Comparison of ENCODE assay signal across 10 cellular contexts in genomic region chr13:84607614-84608013, GRCh38.
DNase-seq lines count a peak whose midpoint lies in the region; ATAC-seq and TF ChIP-seq lines count a peak whose summit lies in the region.
"Had no signal": no experiment of that assay in that cellular context is flagged by ENCODE, and none has a peak within 500 bp of the region (broad histone marks: within the 10 kb centered on the region; RNA-seq: fewer than 3 reads in every experiment).

No MANE protein-coding gene starts in this region.

- no peak overlapping the region for H2AK5ac ChIP-seq in mesenchymal stem cell (ENCODE audit: low read length, severe bottlenecking)

- H3K4me3 ChIP-seq in BJ (ENCODE audit: low read depth, low read length) (no peak overlapping the region), choroid plexus epithelial cell (ENCODE audit: low read depth, low read length) (no peak overlapping the region), mesenchymal stem cell (ENCODE audit: insufficient read depth in 1 of 2, low read depth in 1 of 2, low read length in 2 of 2) (no peak overlapping the region), SJCRH30 (no peak overlapping the region)

- H4K91ac ChIP-seq in mesenchymal stem cell (ENCODE audit: low read length) = no peak overlapping the region

- H2BK15ac ChIP-seq in mesenchymal stem cell (ENCODE audit: low read depth, poor library complexity, severe bottlenecking) = no peak overlapping the region

- no peak overlapping the region for H3K4ac ChIP-seq in mesenchymal stem cell (ENCODE audit: low read depth in 1 of 2, low read length in 2 of 2)

- H3K79me1 ChIP-seq in mesenchymal stem cell (replicated peaks; ENCODE audit: low read length, poor library complexity, severe bottlenecking) = no peaks in the 10 kb centered on the region

- peak overlapping the region; percentile 28 for H3K9ac ChIP-seq in mesenchymal stem cell (ENCODE audit: low read length)

- no peak overlapping the region for H2BK12ac ChIP-seq in mesenchymal stem cell (ENCODE audit: low read length in 2 of 2)

- H3K23ac ChIP-seq in mesenchymal stem cell (ENCODE audit: low read length in 2 of 2) = no peak overlapping the region

- 48% methylated on average over 1 of the region's 2 CpGs for WGBS in mesenchymal stem cell

- H3K36me3 ChIP-seq in BJ (ENCODE audit: control insufficient read depth, insufficient read depth, low read length) = no peaks in the 10 kb centered on the region
- H3K36me3 ChIP-seq in mesenchymal stem cell (ENCODE audit: control insufficient read depth in 1 of 2, insufficient read depth in 2 of 2, low read depth in 1 of 2, low read length in 2 of 2) = no peaks in the 10 kb centered on the region
- H3K36me3 ChIP-seq in SJCRH30 = no peaks in the 10 kb centered on the region

- H3K18ac ChIP-seq in mesenchymal stem cell (ENCODE audit: low read depth in 1 of 2, low read length in 2 of 2) = no peak overlapping the region

- H2AFZ ChIP-seq in mesenchymal stem cell (ENCODE audit: low read depth, low read length) = no peak overlapping the region

- peak; percentile 55 for DNase-seq in BJ (ENCODE audit: low read depth)
- DNase-seq in M059J (ENCODE audit: low read depth) = peak; percentile 67
- peak; percentile 76 for DNase-seq in choroid plexus epithelial cell (ENCODE audit: low read depth)
- DNase-seq in mesenchymal stem cell = no peak
- DNase-seq in SIG-M5 (lab: John Stamatoyannopoulos, UW) = no peak
- DNase-seq in SJCRH30 = no peak
- DNase-seq: CD4-positive, alpha-beta T cell; NCI-H2081 had no signal

- no peak overlapping the region for H4K8ac ChIP-seq in mesenchymal stem cell (ENCODE audit: low read length)

- H3K4me1 ChIP-seq in mesenchymal stem cell (ENCODE audit: control insufficient read depth, insufficient read depth, low read depth, low read length) = no peaks in the 10 kb centered on the region
- H3K4me1 ChIP-seq in SJCRH30 = no peaks in the 10 kb centered on the region

- POLR2A ChIA-PET in BJ (lab: Charles Lee) = no interaction called here

- no peak overlapping the region for H3K4me2 ChIP-seq in mesenchymal stem cell (ENCODE audit: low read length, poor library complexity, severe bottlenecking)

- H3K27me3 ChIP-seq in BJ (ENCODE audit: control insufficient read depth, insufficient read depth, low read length) = no peaks in the 10 kb centered on the region
- no peaks in the 10 kb centered on the region for H3K27me3 ChIP-seq in mesenchymal stem cell (ENCODE audit: control insufficient read depth in 1 of 2, insufficient read depth in 1 of 2, low read length in 2 of 2)
- no peaks in the 10 kb centered on the region for H3K27me3 ChIP-seq in SJCRH30

- no peak overlapping the region for H3K14ac ChIP-seq in mesenchymal stem cell (ENCODE audit: low read length in 2 of 2)

- CTCF ChIA-PET in BJ (lab: Yijun Ruan, JAX) = interaction anchor here (1.0 kb wide), 1 partner anchor 16 kb away, joined by 3 read pairs; no protein-coding TSS in a partner anchor

- H3K27ac ChIP-seq in mesenchymal stem cell (ENCODE audit: low read length, poor library complexity, severe bottlenecking) (no peak overlapping the region), SJCRH30 (no peak overlapping the region)

- no peaks in the 10 kb centered on the region for H3K9me3 ChIP-seq in mesenchymal stem cell (ENCODE audit: control insufficient read depth, low read length)
- H3K9me3 ChIP-seq in SJCRH30 (replicated peaks) = no peaks in the 10 kb centered on the region

- no peak for TF ChIP-seq CTCF in BJ (IDR thresholded peaks at IDR 0.05; ENCODE audit: insufficient read depth, low read depth, low read length)
- TF ChIP-seq CTCF in choroid plexus epithelial cell (conservative IDR thresholded peaks at IDR 0.05; ENCODE audit: low read depth, low read length) = no peak

- no peak overlapping the region for H2BK5ac ChIP-seq in mesenchymal stem cell (ENCODE audit: low read depth, low read length, poor library complexity, severe bottlenecking)

- no peak overlapping the region for H2BK120ac ChIP-seq in mesenchymal stem cell (ENCODE audit: low read depth, low read length)

- ATAC-seq in activated CD4-positive, CD25-positive, alpha-beta regulatory T cell treated with anti-CD3 and anti-CD28 coated beads, Interleukin-2, amount 50 U/mL, for 24 hours = no peak
- no peak for ATAC-seq in HG02870 (IDR thresholded peaks at IDR 0.05; ENCODE audit: unreplicated experiment)

Comparison
In these comparisons a context has a peak if more than half of its experiments do, and no peak if none do; other contexts are left out.
1. DNase-seq: peak in BJ (single experiment), M059J (single experiment) and choroid plexus epithelial cell (single experiment); none in mesenchymal stem cell (single experiment), SIG-M5 (single experiment) and SJCRH30 (0 of 2).